1 cellular context compared by ENCODE assay signal in the genomic region with DNA sequence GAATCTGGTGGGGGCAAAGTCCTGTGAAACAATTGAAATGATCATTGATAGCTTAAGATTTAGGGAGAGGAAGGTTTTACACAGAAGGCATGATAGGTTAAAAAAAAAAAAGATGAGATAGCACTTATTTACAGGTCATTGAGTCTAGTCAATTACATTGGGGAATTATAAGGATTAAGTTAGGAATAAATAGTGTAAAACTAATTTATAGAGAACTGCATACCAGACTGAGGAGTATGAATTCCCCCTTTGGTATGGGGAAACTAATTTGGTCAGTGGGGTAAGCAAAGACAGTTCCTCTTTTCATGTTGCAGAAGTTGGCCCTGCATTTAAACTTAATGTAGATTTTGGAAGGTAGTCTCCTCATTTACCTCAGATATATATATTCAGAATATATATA.
TF ChIP-seq lines count a peak whose summit lies in the region.

No MANE protein-coding gene starts in this region.

TF ChIP-seq in HepG2, 621 proteins besides CTCF, POLR2A, EP300 and RAD21 (continued from another document):
- TF ChIP-seq CEBPZ (IDR thresholded peaks at IDR 0.05; ENCODE audit: low read length) (no peak), ZNF138 (CRISPR knock-in tag; IDR thresholded peaks at IDR 0.05; ENCODE audit: low read depth) (no peak)
